Comparison of ENCODE assay signal across 1 cellular context in the genomic region with DNA sequence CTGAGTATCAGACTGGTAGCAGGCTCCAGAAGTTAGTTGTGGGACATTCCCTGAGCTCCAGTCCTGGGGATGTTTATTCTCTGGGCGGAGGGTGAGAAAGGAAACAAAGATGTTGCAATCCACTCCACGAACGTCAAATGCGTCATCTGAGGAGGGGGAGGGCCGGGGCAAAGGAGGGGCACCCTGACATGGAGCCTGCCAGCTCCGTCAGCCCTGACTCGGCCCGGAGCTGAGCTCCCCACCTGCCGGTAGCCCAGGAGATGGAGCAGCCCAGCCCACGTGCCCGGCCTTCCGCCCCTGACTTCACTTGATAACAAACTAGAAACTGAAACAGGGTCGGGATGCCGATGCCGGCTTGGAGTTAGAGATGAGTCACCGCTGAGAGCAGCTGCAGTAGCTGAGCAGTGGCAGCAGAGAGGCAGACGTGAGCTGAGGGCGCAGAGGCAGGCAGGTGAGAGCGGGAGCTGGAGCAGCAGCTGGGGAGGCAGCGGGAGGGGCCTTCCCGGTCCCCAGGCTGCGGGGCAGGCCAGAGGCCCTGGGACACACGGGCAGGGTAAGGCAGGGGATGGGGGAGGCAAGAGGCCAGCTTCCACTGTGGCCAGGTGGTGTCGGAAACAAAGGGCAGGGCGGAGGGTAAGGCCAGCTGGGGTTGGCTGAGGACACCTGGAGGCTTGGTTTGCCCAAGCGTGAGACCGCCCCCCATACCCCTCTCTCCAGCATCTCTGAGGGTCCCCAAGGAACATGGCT.
TF ChIP-seq lines count a peak whose summit lies in the region.

Gene ISG20 (plus strand): TSS at position 391 of the 747 bp plus-strand sequence. CDS start 351 bp downstream, at position 742.

TF ChIP-seq in GM12878, 131 proteins besides CTCF, POLR2A, EP300 and RAD21 (continued from another document and continues in another):
- TF ChIP-seq NRF1 (conservative IDR thresholded peaks at IDR 0.05; ENCODE audit: low read depth, low read length) (0 out of 2 replicates have a peak, but pooled peaks have one; percentile 10), ZNF24 (IDR thresholded peaks at IDR 0.05) (0 out of 2 replicates have a peak, but pooled peaks have one; percentile 38), RBBP5 (conservative IDR thresholded peaks at IDR 0.05) (no peak), ETV6 (conservative IDR thresholded peaks at IDR 0.05 in 1 of 2, IDR thresholded peaks at IDR 0.05 in 1 of 2; ENCODE audit: borderline replicate concordance in 1 of 2, low read depth in 1 of 2) (no peak; a peak in 1 of 4 replicates), DPF2 (IDR thresholded peaks at IDR 0.05) (no peak; the same call in none of the 2 replicates), ZNF384 (IDR thresholded peaks at IDR 0.05; ENCODE audit: borderline replicate concordance, low read depth, low read length) (no peak), ZNF274 (IDR thresholded peaks at IDR 0.05; ENCODE audit: insufficient read depth, insufficient read length) (no peak), KDM1A (IDR thresholded peaks at IDR 0.05; ENCODE audit: borderline replicate concordance) (no peak), SREBF2 (IDR thresholded peaks at IDR 0.05; ENCODE audit: low read length) (no peak), GATAD2B (conservative IDR thresholded peaks at IDR 0.05; ENCODE audit: low read depth) (peak; percentile 56; the same call in 1 of the 2 replicates), HDAC2 (IDR thresholded peaks at IDR 0.05) (no peak), ZBTB4 (CRISPR knock-in tag; IDR thresholded peaks at IDR 0.05) (no peak), CHD4 (IDR thresholded peaks at IDR 0.05) (no peak), MYB (IDR thresholded peaks at IDR 0.05; ENCODE audit: borderline replicate concordance, low read depth, low read length) (no peak), PRDM15 (CRISPR knock-in tag; IDR thresholded peaks at IDR 0.05) (no peak), BRCA1 (IDR thresholded peaks at IDR 0.05; ENCODE audit: low read depth, low read length) (peak; percentile 9; the same call in 1 of the 2 replicates), LARP7 (IDR thresholded peaks at IDR 0.05) (peak; percentile 51), ZBED1 (IDR thresholded peaks at IDR 0.05; ENCODE audit: borderline replicate concordance) (peak; percentile 77; the same call in 1 of the 2 replicates), RELA (IDR thresholded peaks at IDR 0.05; ENCODE audit: borderline replicate concordance, partially characterized antibody) (peak; percentile 91), ZBTB40 (IDR thresholded peaks at IDR 0.05; ENCODE audit: borderline replicate concordance) (no peak), ATF7 (IDR thresholded peaks at IDR 0.05; ENCODE audit: low read depth) (peak; percentile 97), MLLT1 (IDR thresholded peaks at IDR 0.05) (peak; percentile 29; the same call in 1 of the 2 replicates), ATF2 (IDR thresholded peaks at IDR 0.05; ENCODE audit: low read length) (peak; percentile 91), JUNB (IDR thresholded peaks at IDR 0.05) (peak; percentile 81), RCOR1 (conservative IDR thresholded peaks at IDR 0.05; ENCODE audit: low read depth, low read length) (peak; percentile 72; the same call in 1 of the 2 replicates), SIN3A (IDR thresholded peaks at IDR 0.05; ENCODE audit: low read depth, low read length) (peak; percentile 92), FOXM1 (IDR thresholded peaks at IDR 0.05; ENCODE audit: low read depth, low read length) (0 out of 2 replicates have a peak, but pooled peaks have one; percentile 77), SUZ12 (IDR thresholded peaks at IDR 0.05; ENCODE audit: unreplicated experiment) (no peak)
- TF ChIP-seq, protein P1, sequence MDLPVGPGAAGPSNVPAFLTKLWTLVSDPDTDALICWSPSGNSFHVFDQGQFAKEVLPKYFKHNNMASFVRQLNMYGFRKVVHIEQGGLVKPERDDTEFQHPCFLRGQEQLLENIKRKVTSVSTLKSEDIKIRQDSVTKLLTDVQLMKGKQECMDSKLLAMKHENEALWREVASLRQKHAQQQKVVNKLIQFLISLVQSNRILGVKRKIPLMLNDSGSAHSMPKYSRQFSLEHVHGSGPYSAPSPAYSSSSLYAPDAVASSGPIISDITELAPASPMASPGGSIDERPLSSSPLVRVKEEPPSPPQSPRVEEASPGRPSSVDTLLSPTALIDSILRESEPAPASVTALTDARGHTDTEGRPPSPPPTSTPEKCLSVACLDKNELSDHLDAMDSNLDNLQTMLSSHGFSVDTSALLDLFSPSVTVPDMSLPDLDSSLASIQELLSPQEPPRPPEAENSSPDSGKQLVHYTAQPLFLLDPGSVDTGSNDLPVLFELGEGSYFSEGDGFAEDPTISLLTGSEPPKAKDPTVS (IDR thresholded peaks at IDR 0.05; ENCODE audit: low read depth, low read length) = no peak
- TF ChIP-seq, protein P2, sequence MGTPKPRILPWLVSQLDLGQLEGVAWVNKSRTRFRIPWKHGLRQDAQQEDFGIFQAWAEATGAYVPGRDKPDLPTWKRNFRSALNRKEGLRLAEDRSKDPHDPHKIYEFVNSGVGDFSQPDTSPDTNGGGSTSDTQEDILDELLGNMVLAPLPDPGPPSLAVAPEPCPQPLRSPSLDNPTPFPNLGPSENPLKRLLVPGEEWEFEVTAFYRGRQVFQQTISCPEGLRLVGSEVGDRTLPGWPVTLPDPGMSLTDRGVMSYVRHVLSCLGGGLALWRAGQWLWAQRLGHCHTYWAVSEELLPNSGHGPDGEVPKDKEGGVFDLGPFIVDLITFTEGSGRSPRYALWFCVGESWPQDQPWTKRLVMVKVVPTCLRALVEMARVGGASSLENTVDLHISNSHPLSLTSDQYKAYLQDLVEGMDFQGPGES (IDR thresholded peaks at IDR 0.05) = no peak
- TF ChIP-seq, protein P3, sequence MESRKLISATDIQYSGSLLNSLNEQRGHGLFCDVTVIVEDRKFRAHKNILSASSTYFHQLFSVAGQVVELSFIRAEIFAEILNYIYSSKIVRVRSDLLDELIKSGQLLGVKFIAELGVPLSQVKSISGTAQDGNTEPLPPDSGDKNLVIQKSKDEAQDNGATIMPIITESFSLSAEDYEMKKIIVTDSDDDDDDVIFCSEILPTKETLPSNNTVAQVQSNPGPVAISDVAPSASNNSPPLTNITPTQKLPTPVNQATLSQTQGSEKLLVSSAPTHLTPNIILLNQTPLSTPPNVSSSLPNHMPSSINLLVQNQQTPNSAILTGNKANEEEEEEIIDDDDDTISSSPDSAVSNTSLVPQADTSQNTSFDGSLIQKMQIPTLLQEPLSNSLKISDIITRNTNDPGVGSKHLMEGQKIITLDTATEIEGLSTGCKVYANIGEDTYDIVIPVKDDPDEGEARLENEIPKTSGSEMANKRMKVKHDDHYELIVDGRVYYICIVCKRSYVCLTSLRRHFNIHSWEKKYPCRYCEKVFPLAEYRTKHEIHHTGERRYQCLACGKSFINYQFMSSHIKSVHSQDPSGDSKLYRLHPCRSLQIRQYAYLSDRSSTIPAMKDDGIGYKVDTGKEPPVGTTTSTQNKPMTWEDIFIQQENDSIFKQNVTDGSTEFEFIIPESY (IDR thresholded peaks at IDR 0.05) = no peak
- TF ChIP-seq, protein P4, sequence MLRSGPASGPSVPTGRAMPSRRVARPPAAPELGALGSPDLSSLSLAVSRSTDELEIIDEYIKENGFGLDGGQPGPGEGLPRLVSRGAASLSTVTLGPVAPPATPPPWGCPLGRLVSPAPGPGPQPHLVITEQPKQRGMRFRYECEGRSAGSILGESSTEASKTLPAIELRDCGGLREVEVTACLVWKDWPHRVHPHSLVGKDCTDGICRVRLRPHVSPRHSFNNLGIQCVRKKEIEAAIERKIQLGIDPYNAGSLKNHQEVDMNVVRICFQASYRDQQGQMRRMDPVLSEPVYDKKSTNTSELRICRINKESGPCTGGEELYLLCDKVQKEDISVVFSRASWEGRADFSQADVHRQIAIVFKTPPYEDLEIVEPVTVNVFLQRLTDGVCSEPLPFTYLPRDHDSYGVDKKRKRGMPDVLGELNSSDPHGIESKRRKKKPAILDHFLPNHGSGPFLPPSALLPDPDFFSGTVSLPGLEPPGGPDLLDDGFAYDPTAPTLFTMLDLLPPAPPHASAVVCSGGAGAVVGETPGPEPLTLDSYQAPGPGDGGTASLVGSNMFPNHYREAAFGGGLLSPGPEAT (IDR thresholded peaks at IDR 0.05; ENCODE audit: low read depth) = peak; percentile 84
